8 cellular contexts compared by ENCODE assay signal in genomic region chr2:20642026-20642971, GRCh38. TPM values are rescaled to one million over a fixed set of nuclear protein-coding genes. Genes with fewer than 3 reads are reported as not detected.
A peak's percentile ranks its signal among the peaks of the same experiment; 100 is the strongest.
DNase-seq lines count a peak whose midpoint lies in the region; ATAC-seq and TF ChIP-seq lines count a peak whose summit lies in the region.

No MANE protein-coding gene starts in this region.

- intact Hi-C loops in left lung (cut with DNase I) = no loop called here

- H3K9me3 ChIP-seq in left lung = no peaks in the 10 kb centered on the region

- H3K27me3 ChIP-seq in ACC112 (ENCODE audit: insufficient read depth, low read length) (no peaks in the 10 kb centered on the region), left lung (no peaks in the 10 kb centered on the region)

- peak; percentile 96 for ATAC-seq in GM18498 (IDR thresholded peaks at IDR 0.05; ENCODE audit: unreplicated experiment)
- ATAC-seq in HG02870 (IDR thresholded peaks at IDR 0.05; ENCODE audit: unreplicated experiment) = peak; percentile 95
- peak; percentile 85 for ATAC-seq in left lung

- DNase-seq in NCI-H2081 (lab: John Stamatoyannopoulos, UW) (peak; percentile 64 to 70), left lung (peak; percentile 63 to 95)
- peak; percentile 50 to 60 (median 56) for DNase-seq in activated CD4-positive, CD25-positive, alpha-beta regulatory T cell (lab: John Stamatoyannopoulos, UW)
- DNase-seq in central memory CD4-positive, alpha-beta T cell = peak; percentile 68
- peak; percentile 61 to 71 for DNase-seq in stimulated activated CD4-positive, alpha-beta T cell treated with anti-CD3 and anti-CD28 coated beads, Interleukin-4, amount 100 ng/mL, for 48 hours (ENCODE audit: low read depth in 2 of 2)

- H3K4me1 ChIP-seq in ACC112 (ENCODE audit: control insufficient read depth, insufficient read depth, low read length, unreplicated experiment) = peaks cover 17% of the 10 kb centered on the region
- H3K4me1 ChIP-seq in left lung = peaks cover 0 to 6% of the 10 kb centered on the region in 2 donors

- no peak overlapping the region for H2AFZ ChIP-seq in ACC112 (ENCODE audit: low read length, unreplicated experiment)

- no peak overlapping the region for H3K4me3 ChIP-seq in ACC112 (ENCODE audit: low read depth, low read length)
- H3K4me3 ChIP-seq in left lung = no peak overlapping the region

- 0 out of 2 replicates have a peak, but pooled peaks cover 4% of the 10 kb centered on the region for H3K36me3 ChIP-seq in ACC112 (ENCODE audit: insufficient read depth, low read length)
- H3K36me3 ChIP-seq in left lung = peaks cover 0 to 92% of the 10 kb centered on the region in 2 donors

- H3K27ac ChIP-seq in ACC112 (ENCODE audit: low read depth, low read length) (peak overlapping the region; percentile 74), left lung (no peak overlapping the region)

- peak; percentile 82 to 92 for TF ChIP-seq CTCF in left lung (IDR thresholded peaks at IDR 0.05)

- H3K79me2 ChIP-seq in ACC112 (ENCODE audit: control insufficient read depth, insufficient read depth, low read length, unreplicated experiment) = peaks cover under 1% of the 10 kb centered on the region

RNA-seq across cellular contexts. Expression of gene HS1BP3, which starts 8.6 kb away (rescaled TPM):
- 10 to 100 TPM; 36.1 to 39.7 TPM for total RNA-seq in left lung

RNA-seq across cellular contexts. Expression of gene GDF7, which starts 24.6 kb away (rescaled TPM):
- total RNA-seq in left lung = under 1 TPM; 0.15 to 0.37 TPM
